ENCODE assay signal across 21 cellular contexts in genomic region chr10:33152750-33153149, GRCh38.
"Had no signal": no experiment of that assay in that cellular context is flagged by ENCODE, and none has a peak within 500 bp of the region (broad histone marks: within the 10 kb centered on the region; RNA-seq: fewer than 3 reads in every experiment).

No MANE protein-coding gene starts in this region.

- H3K27me3 ChIP-seq: body of pancreas, colonic mucosa, esophagus squamous epithelium, right lobe of liver, upper lobe of right lung had no signal

- H3K4me2 ChIP-seq: smooth muscle cell had no signal

- H3K4me1 ChIP-seq: colonic mucosa, psoas muscle had no signal

- H3K9me3 ChIP-seq: body of pancreas, colonic mucosa, esophagus squamous epithelium, lower lobe of right lung, psoas muscle, right lobe of liver, thoracic aorta, upper lobe of right lung had no signal

- FAIRE-seq: endothelial cell of umbilical vein had no signal

- ATAC-seq: body of pancreas, lower lobe of right lung, psoas muscle, right lobe of liver, upper lobe of right lung, WTC11 had no signal

- H3K27me3 Mint-ChIP-seq: stimulated activated naive CD8-positive, alpha-beta T cell treated with anti-CD3 and anti-CD28 coated beads, Interleukin-15, amount 100 ng/mL, for 72 hours had no signal

- H3K27ac ChIP-seq: body of pancreas, colonic mucosa, esophagus squamous epithelium, lower lobe of right lung, psoas muscle, thoracic aorta, upper lobe of right lung had no signal

- H3K27ac Mint-ChIP-seq: mesothelial cell of epicardium; stimulated activated naive CD8-positive, alpha-beta T cell treated with anti-CD3 and anti-CD28 coated beads, Interleukin-15, amount 100 ng/mL, for 72 hours; WTC11 had no signal

- H3K4me3 ChIP-seq: body of pancreas, colonic mucosa, esophagus squamous epithelium, lower lobe of right lung, psoas muscle, right lobe of liver, smooth muscle cell, thoracic aorta, upper lobe of right lung had no signal

- H3K36me3 Mint-ChIP-seq: mesothelial cell of epicardium, WTC11 had no signal

- DNase-seq: activated CD4-positive, alpha-beta T cell treated with anti-CD3 and anti-CD28 coated beads, Interleukin-2, amount 50 U/mL, for 1 hour; activated gamma-delta T cell; activated T-cell treated with anti-CD3 and anti-CD28 coated beads, Interleukin-2, amount 50 U/mL, for 24 hours; amygdala; body of pancreas; caudate nucleus; colonic mucosa; esophagus squamous epithelium; foreskin fibroblast; kidney glomerular epithelial cell; lower lobe of right lung; psoas muscle; right lobe of liver; stimulated activated naive CD8-positive, alpha-beta T cell treated with anti-CD3 and anti-CD28 coated beads, Interleukin-15, amount 100 ng/mL, for 72 hours; upper lobe of right lung had no signal

- H3K4me3 Mint-ChIP-seq: mesothelial cell of epicardium; neural crest cell; stimulated activated naive CD8-positive, alpha-beta T cell treated with anti-CD3 and anti-CD28 coated beads, Interleukin-15, amount 100 ng/mL, for 72 hours; WTC11 had no signal
